Comparison of ENCODE assay signal across 8 cellular contexts in genomic region chr14:24299255-24300191, GRCh38. TPM values are rescaled to one million over a fixed set of nuclear protein-coding genes. Genes with fewer than 3 reads are reported as not detected.
DNase-seq lines count a peak whose midpoint lies in the region; ATAC-seq and TF ChIP-seq lines count a peak whose summit lies in the region.

DHRS1 (minus strand) TSS chr14:24299780; CDS start chr14:24299106, 674 bp downstream.
NOP9 (plus strand) TSS chr14:24299850; CDS start chr14:24299955, 105 bp downstream.

- H3K23ac ChIP-seq in neuronal stem cell (ENCODE audit: low read depth, low read length, poor library complexity): no peak within 1 kb of the TSS

- no peak within 1 kb of the TSS for H2BK120ac ChIP-seq in neuronal stem cell (ENCODE audit: low read depth, low read length)

- H4K91ac ChIP-seq in neuronal stem cell (ENCODE audit: low read depth, low read length, poor library complexity): no peak within 1 kb of the TSS

- no peak within 1 kb of the TSS for H4K8ac ChIP-seq in neuronal stem cell (ENCODE audit: low read depth, low read length)

- H3K27ac ChIP-seq in SJCRH30 (peak within 1 kb of the TSS; percentile 64), foreskin keratinocyte (peak within 1 kb of the TSS; percentile 67), neuronal stem cell (replicated peaks; ENCODE audit: low read length) (no peak within 1 kb of the TSS), subcutaneous abdominal adipose tissue (ENCODE audit: low read depth, low read length) (peak within 1 kb of the TSS; percentile 84)

- WGBS in neuronal stem cell (ENCODE audit: extremely low coverage in 2 of 2, insufficient read length in 2 of 2, insufficient replicate concordance in 1 of 2), 2 donors: no CpG with 5 or more reads among the region's 75 CpGs

- peak within 1 kb of the TSS; percentile 67 for H2BK5ac ChIP-seq in neuronal stem cell (ENCODE audit: low read length)

- H3K4me3 ChIP-seq in SJCRH30 (peak within 1 kb of the TSS; percentile 66), neuronal stem cell (ENCODE audit: low read length in 2 of 2) (peak within 1 kb of the TSS; percentile 91 to 98), subcutaneous abdominal adipose tissue (ENCODE audit: low read depth in 1 of 5, low read length in 5 of 5) (peak within 1 kb of the TSS; percentile 91 to 96 (median 95))

- H2BK15ac ChIP-seq in neuronal stem cell (ENCODE audit: low read length): no peak within 1 kb of the TSS

- peak within 1 kb of the TSS; percentile 88 for H3K4me2 ChIP-seq in neuronal stem cell (ENCODE audit: insufficient read depth, low read length, poor library complexity, severe bottlenecking)

- no peak within 1 kb of the TSS for H3K4ac ChIP-seq in neuronal stem cell (ENCODE audit: low read length)

- H3K4me1 ChIP-seq in SJCRH30 (no peaks in the 10 kb centered on the region), foreskin keratinocyte (peaks cover 21% of the 10 kb centered on the region), neuronal stem cell (ENCODE audit: control insufficient read depth in 2 of 2, insufficient read depth in 1 of 2, low read depth in 1 of 2, low read length in 2 of 2) (peaks cover 9 to 11% of the 10 kb centered on the region in 2 donors), subcutaneous abdominal adipose tissue (ENCODE audit: control insufficient read depth in 5 of 5, insufficient read depth in 5 of 5, low read length in 5 of 5) (peaks cover 10 to 39% (median 33%) of the 10 kb centered on the region in 5 donors)

- no peak within 1 kb of the TSS for H3K14ac ChIP-seq in neuronal stem cell (ENCODE audit: low read length)

- ATAC-seq in GM21825 (IDR thresholded peaks at IDR 0.05; ENCODE audit: unreplicated experiment) (peak; percentile 62), foreskin keratinocyte (peak; percentile 61)

- H3K27me3 ChIP-seq in SJCRH30: no peaks in the 10 kb centered on the region
- H3K27me3 ChIP-seq in foreskin keratinocyte: no peaks in the 10 kb centered on the region
- no peaks in the 10 kb centered on the region for H3K27me3 ChIP-seq in neuronal stem cell (ENCODE audit: control insufficient read depth in 3 of 3, insufficient read depth in 3 of 3, low read depth in 1 of 3, low read length in 3 of 3)
- no peaks in the 10 kb centered on the region for H3K27me3 ChIP-seq in subcutaneous abdominal adipose tissue (ENCODE audit: control insufficient read depth in 5 of 5, insufficient read depth in 4 of 5, low read length in 5 of 5)

- no peak within 1 kb of the TSS for H2BK12ac ChIP-seq in neuronal stem cell (ENCODE audit: low read length)

- peak within 1 kb of the TSS; percentile 97 for H3K18ac ChIP-seq in neuronal stem cell (ENCODE audit: low read length)

- H2AFZ ChIP-seq in neuronal stem cell (ENCODE audit: low read length): peak within 1 kb of the TSS; percentile 99

- TF ChIP-seq CTCF in foreskin keratinocyte (conservative IDR thresholded peaks at IDR 0.05): peak; percentile 6

- peak within 1 kb of the TSS; percentile 27 for H2AK5ac ChIP-seq in neuronal stem cell (ENCODE audit: low read depth, low read length)

- H3K9me3 ChIP-seq in SJCRH30 (replicated peaks): no peaks in the 10 kb centered on the region
- H3K9me3 ChIP-seq in neuronal stem cell (replicated peaks in 1 of 2; ENCODE audit: control insufficient read depth in 2 of 2, insufficient read depth in 1 of 2, low read depth in 1 of 2, low read length in 2 of 2): no peaks in the 10 kb centered on the region
- H3K9me3 ChIP-seq in subcutaneous abdominal adipose tissue (ENCODE audit: control insufficient read depth in 5 of 5, low read length in 5 of 5): no peaks in the 10 kb centered on the region

- H3K9ac ChIP-seq in neuronal stem cell (ENCODE audit: low read depth, low read length, poor library complexity): peak within 1 kb of the TSS; percentile 92
- peak within 1 kb of the TSS; percentile 78 to 96 (median 92) for H3K9ac ChIP-seq in subcutaneous abdominal adipose tissue (ENCODE audit: low read length in 5 of 5)

- H3K36me3 ChIP-seq in SJCRH30 (peaks cover 18% of the 10 kb centered on the region), neuronal stem cell (replicated peaks in 1 of 2; ENCODE audit: control insufficient read depth in 2 of 2, insufficient read depth in 2 of 2, low read length in 2 of 2) (peaks cover 33 to 58% of the 10 kb centered on the region in 2 donors), subcutaneous abdominal adipose tissue (ENCODE audit: control insufficient read depth in 5 of 5, insufficient read depth in 5 of 5, low read length in 5 of 5) (peaks cover 6 to 50% (median 46%) of the 10 kb centered on the region in 5 donors)

- H3K79me1 ChIP-seq in neuronal stem cell (ENCODE audit: low read depth, low read length): peaks cover 7% of the 10 kb centered on the region

- peak; percentile 84 for DNase-seq in EH (ENCODE audit: low read depth)
- peak; percentile 74 to 88 for DNase-seq in Kasumi-1 (lab: John Stamatoyannopoulos, UW)
- peak; percentile 85 to 91 for DNase-seq in SJCRH30
- DNase-seq in activated naive CD4-positive, alpha-beta T cell (lab: John Stamatoyannopoulos, UW): peak; percentile 82 to 90 (median 87)
- peak; percentile 72 to 86 for DNase-seq in foreskin keratinocyte
- DNase-seq in neuronal stem cell (ENCODE audit: low spot score): peak; percentile 91

RNA-seq across cellular contexts. Expression of gene DHRS1, which starts in this region (rescaled TPM):
- 9.5 and 9.6 TPM in 2 replicates for total RNA-seq in SJCRH30 (2014; rRNA removed; shearing (Covaris generic))
- 69.4 and 82.0 TPM in 2 replicates for total RNA-seq in foreskin keratinocyte
- polyA plus RNA-seq in foreskin keratinocyte: 75.4 and 91.3 TPM in 2 replicates
- polyA plus RNA-seq in neuronal stem cell (2013, experiment 1 of 2): 9.9 TPM
- polyA plus RNA-seq in neuronal stem cell (2013, experiment 2 of 2): 9.8 TPM

RNA-seq across cellular contexts. Expression of gene NOP9, which starts in this region (rescaled TPM):
- 30.1 and 33.0 TPM in 2 replicates for total RNA-seq in SJCRH30 (2014; rRNA removed; shearing (Covaris generic))
- 26.5 and 30.2 TPM in 2 replicates for total RNA-seq in foreskin keratinocyte
- polyA plus RNA-seq in foreskin keratinocyte: 11.9 and 15.0 TPM in 2 replicates
- polyA plus RNA-seq in neuronal stem cell (2013, experiment 1 of 2): 10.9 TPM
- polyA plus RNA-seq in neuronal stem cell (2013, experiment 2 of 2): 10.9 TPM
